ENCODE assay signal across 1 cellular context in the genomic region with DNA sequence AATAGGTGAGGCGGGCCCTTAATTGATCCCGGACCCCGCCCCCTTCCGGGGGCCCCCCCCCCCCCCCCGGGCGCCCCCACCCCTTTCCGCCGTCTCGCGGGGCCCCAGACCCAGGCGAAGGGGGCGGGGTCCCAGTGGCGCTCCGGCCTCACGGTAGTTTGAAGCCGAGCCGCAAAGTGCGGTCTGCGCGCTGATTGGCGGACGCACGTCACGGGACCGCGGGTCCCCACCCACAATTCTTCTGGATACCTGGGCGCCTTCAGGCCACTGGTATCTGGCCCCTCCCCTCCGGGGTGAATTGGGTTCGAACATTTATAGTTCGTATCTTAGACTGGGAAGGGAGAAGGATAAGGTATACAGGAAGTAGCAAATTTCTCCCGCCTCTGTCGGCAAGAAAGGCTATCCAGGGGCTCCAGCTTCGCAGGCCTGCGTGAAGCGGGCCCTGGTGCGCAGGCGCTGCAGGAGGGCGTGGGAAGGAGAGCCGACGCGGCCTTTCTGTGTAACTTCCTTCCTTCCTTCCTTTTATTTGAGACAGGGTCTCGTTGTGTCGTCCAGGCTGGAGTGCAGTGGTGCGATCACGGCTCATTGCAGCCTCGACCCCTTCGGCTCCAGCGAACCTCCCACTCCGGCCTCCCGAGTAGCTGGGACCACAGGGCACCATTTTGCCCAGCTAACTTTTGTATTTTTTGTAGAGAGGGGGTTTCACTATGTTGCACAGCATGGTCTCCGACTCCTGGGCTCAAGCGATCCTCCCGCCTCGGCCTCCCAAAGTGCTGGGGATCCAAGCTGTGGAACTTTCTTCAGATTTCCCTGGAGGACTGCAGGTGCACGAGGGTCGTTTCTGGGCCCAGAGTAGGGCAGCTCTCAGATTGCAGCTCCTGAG.
TF ChIP-seq lines count a peak whose summit lies in the region.

No MANE protein-coding gene starts in this region.

TF ChIP-seq in HepG2, 621 proteins besides CTCF, POLR2A, EP300 and RAD21 (continued from another document and continues in another):
- TF ChIP-seq, protein P1, sequence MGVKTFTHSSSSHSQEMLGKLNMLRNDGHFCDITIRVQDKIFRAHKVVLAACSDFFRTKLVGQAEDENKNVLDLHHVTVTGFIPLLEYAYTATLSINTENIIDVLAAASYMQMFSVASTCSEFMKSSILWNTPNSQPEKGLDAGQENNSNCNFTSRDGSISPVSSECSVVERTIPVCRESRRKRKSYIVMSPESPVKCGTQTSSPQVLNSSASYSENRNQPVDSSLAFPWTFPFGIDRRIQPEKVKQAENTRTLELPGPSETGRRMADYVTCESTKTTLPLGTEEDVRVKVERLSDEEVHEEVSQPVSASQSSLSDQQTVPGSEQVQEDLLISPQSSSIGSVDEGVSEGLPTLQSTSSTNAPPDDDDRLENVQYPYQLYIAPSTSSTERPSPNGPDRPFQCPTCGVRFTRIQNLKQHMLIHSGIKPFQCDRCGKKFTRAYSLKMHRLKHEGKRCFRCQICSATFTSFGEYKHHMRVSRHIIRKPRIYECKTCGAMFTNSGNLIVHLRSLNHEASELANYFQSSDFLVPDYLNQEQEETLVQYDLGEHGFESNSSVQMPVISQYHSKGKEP (CRISPR knock-in tag; IDR thresholded peaks at IDR 0.05): 0 out of 2 replicates have a peak, but pooled peaks have one; percentile 19
- no peak for TF ChIP-seq MBNL3 (CRISPR knock-in tag; conservative IDR thresholded peaks at IDR 0.05)
- TF ChIP-seq MEIS1 (CRISPR knock-in tag; IDR thresholded peaks at IDR 0.05; ENCODE audit: borderline replicate concordance): peak; percentile 65; the same call in 1 of the 2 replicates
- TF ChIP-seq, protein P2, sequence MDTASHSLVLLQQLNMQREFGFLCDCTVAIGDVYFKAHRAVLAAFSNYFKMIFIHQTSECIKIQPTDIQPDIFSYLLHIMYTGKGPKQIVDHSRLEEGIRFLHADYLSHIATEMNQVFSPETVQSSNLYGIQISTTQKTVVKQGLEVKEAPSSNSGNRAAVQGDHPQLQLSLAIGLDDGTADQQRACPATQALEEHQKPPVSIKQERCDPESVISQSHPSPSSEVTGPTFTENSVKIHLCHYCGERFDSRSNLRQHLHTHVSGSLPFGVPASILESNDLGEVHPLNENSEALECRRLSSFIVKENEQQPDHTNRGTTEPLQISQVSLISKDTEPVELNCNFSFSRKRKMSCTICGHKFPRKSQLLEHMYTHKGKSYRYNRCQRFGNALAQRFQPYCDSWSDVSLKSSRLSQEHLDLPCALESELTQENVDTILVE (CRISPR knock-in tag; IDR thresholded peaks at IDR 0.05): peak; percentile 51
- TF ChIP-seq EHMT2 (IDR thresholded peaks at IDR 0.05; ENCODE audit: borderline replicate concordance, low read depth, low read length): no peak
- no peak for TF ChIP-seq REL (CRISPR knock-in tag; conservative IDR thresholded peaks at IDR 0.05)
- no peak for TF ChIP-seq PTBP1 (IDR thresholded peaks at IDR 0.05; ENCODE audit: low read depth, low read length, poor library complexity, severe bottlenecking)
- TF ChIP-seq ZSCAN31 (CRISPR knock-in tag; IDR thresholded peaks at IDR 0.05; ENCODE audit: low read depth): 0 out of 2 replicates have a peak, but pooled peaks have one; percentile 33
- TF ChIP-seq, protein P3, sequence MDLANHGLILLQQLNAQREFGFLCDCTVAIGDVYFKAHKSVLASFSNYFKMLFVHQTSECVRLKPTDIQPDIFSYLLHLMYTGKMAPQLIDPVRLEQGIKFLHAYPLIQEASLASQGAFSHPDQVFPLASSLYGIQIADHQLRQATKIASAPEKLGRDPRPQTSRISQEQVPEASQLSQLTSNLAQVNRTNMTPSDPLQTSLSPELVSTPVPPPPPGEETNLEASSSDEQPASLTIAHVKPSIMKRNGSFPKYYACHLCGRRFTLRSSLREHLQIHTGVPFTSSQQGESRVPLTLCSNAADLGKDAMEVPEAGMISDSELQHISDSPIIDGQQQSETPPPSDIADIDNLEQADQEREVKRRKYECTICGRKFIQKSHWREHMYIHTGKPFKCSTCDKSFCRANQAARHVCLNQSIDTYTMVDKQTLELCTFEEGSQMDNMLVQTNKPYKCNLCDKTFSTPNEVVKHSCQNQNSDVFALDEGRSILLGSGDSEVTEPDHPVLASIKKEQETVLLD (CRISPR knock-in tag; IDR thresholded peaks at IDR 0.05; ENCODE audit: low read depth): peak; percentile 73
- 0 out of 2 replicates have a peak, but pooled peaks have one; percentile 50 for TF ChIP-seq ZNF567 (CRISPR knock-in tag; IDR thresholded peaks at IDR 0.05; ENCODE audit: borderline replicate concordance)
- no peak for TF ChIP-seq DR1 (CRISPR knock-in tag; IDR thresholded peaks at IDR 0.05)
- TF ChIP-seq SRF (IDR thresholded peaks at IDR 0.05; ENCODE audit: low read depth, low read length): no peak
- no peak for TF ChIP-seq MIER3 (CRISPR knock-in tag; IDR thresholded peaks at IDR 0.05; ENCODE audit: borderline replicate concordance)
- TF ChIP-seq, protein P4, sequence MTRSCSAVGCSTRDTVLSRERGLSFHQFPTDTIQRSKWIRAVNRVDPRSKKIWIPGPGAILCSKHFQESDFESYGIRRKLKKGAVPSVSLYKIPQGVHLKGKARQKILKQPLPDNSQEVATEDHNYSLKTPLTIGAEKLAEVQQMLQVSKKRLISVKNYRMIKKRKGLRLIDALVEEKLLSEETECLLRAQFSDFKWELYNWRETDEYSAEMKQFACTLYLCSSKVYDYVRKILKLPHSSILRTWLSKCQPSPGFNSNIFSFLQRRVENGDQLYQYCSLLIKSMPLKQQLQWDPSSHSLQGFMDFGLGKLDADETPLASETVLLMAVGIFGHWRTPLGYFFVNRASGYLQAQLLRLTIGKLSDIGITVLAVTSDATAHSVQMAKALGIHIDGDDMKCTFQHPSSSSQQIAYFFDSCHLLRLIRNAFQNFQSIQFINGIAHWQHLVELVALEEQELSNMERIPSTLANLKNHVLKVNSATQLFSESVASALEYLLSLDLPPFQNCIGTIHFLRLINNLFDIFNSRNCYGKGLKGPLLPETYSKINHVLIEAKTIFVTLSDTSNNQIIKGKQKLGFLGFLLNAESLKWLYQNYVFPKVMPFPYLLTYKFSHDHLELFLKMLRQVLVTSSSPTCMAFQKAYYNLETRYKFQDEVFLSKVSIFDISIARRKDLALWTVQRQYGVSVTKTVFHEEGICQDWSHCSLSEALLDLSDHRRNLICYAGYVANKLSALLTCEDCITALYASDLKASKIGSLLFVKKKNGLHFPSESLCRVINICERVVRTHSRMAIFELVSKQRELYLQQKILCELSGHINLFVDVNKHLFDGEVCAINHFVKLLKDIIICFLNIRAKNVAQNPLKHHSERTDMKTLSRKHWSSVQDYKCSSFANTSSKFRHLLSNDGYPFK (CRISPR knock-in tag; IDR thresholded peaks at IDR 0.05; ENCODE audit: borderline replicate concordance): peak; percentile 62; the same call in 1 of the 2 replicates
- TF ChIP-seq ZNF282 (IDR thresholded peaks at IDR 0.05; ENCODE audit: partially characterized antibody): no peak
- TF ChIP-seq ZNF878 (CRISPR knock-in tag; IDR thresholded peaks at IDR 0.05): no peak; the same call in 1 of the 2 replicates
- TF ChIP-seq POLR2AphosphoS5 (IDR thresholded peaks at IDR 0.05; ENCODE audit: low read depth, low read length): peak; percentile 86
- TF ChIP-seq, protein P5, sequence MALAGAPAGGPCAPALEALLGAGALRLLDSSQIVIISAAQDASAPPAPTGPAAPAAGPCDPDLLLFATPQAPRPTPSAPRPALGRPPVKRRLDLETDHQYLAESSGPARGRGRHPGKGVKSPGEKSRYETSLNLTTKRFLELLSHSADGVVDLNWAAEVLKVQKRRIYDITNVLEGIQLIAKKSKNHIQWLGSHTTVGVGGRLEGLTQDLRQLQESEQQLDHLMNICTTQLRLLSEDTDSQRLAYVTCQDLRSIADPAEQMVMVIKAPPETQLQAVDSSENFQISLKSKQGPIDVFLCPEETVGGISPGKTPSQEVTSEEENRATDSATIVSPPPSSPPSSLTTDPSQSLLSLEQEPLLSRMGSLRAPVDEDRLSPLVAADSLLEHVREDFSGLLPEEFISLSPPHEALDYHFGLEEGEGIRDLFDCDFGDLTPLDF (CRISPR knock-in tag; IDR thresholded peaks at IDR 0.05): peak; percentile 37; the same call in 1 of the 2 replicates
- TF ChIP-seq SSRP1 (CRISPR knock-in tag; IDR thresholded peaks at IDR 0.05): no peak
- no peak for TF ChIP-seq ZSCAN12 (CRISPR knock-in tag; IDR thresholded peaks at IDR 0.05)
- TF ChIP-seq FOSL1 (CRISPR knock-in tag; IDR thresholded peaks at IDR 0.05; ENCODE audit: borderline replicate concordance): no peak
- no peak for TF ChIP-seq CEBPG (CRISPR knock-in tag; IDR thresholded peaks at IDR 0.05)
- no peak for TF ChIP-seq GFI1 (CRISPR knock-in tag; IDR thresholded peaks at IDR 0.05; ENCODE audit: borderline replicate concordance)
- TF ChIP-seq SKI (IDR thresholded peaks at IDR 0.05; ENCODE audit: partially characterized antibody): no peak
- TF ChIP-seq ZNF550 (CRISPR knock-in tag; IDR thresholded peaks at IDR 0.05; ENCODE audit: borderline replicate concordance): no peak
- no peak for TF ChIP-seq FOXA1 (IDR thresholded peaks at IDR 0.05)
- peak; percentile 32; the same call in 1 of the 2 replicates for TF ChIP-seq FOXA1 (CRISPR knock-in tag; IDR thresholded peaks at IDR 0.05)
- TF ChIP-seq MIER2 (CRISPR knock-in tag; IDR thresholded peaks at IDR 0.05): 0 out of 2 replicates have a peak, but pooled peaks have one; percentile 19
- TF ChIP-seq, protein P6, sequence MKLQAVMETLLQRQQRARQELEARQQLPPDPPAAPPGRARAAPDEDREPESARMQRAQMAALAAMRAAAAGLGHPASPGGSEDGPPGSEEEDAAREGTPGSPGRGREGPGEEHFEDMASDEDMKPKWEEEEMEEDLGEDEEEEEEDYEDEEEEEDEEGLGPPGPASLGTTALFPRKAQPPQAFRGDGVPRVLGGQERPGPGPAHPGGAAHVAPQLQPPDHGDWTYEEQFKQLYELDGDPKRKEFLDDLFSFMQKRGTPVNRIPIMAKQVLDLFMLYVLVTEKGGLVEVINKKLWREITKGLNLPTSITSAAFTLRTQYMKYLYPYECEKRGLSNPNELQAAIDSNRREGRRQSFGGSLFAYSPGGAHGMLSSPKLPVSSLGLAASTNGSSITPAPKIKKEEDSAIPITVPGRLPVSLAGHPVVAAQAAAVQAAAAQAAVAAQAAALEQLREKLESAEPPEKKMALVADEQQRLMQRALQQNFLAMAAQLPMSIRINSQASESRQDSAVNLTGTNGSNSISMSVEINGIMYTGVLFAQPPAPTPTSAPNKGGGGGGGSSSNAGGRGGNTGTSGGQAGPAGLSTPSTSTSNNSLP (IDR thresholded peaks at IDR 0.05; ENCODE audit: low read depth, low read length): no peak
- no peak for TF ChIP-seq HOXA5 (CRISPR knock-in tag; IDR thresholded peaks at IDR 0.05)
- TF ChIP-seq, protein P7, sequence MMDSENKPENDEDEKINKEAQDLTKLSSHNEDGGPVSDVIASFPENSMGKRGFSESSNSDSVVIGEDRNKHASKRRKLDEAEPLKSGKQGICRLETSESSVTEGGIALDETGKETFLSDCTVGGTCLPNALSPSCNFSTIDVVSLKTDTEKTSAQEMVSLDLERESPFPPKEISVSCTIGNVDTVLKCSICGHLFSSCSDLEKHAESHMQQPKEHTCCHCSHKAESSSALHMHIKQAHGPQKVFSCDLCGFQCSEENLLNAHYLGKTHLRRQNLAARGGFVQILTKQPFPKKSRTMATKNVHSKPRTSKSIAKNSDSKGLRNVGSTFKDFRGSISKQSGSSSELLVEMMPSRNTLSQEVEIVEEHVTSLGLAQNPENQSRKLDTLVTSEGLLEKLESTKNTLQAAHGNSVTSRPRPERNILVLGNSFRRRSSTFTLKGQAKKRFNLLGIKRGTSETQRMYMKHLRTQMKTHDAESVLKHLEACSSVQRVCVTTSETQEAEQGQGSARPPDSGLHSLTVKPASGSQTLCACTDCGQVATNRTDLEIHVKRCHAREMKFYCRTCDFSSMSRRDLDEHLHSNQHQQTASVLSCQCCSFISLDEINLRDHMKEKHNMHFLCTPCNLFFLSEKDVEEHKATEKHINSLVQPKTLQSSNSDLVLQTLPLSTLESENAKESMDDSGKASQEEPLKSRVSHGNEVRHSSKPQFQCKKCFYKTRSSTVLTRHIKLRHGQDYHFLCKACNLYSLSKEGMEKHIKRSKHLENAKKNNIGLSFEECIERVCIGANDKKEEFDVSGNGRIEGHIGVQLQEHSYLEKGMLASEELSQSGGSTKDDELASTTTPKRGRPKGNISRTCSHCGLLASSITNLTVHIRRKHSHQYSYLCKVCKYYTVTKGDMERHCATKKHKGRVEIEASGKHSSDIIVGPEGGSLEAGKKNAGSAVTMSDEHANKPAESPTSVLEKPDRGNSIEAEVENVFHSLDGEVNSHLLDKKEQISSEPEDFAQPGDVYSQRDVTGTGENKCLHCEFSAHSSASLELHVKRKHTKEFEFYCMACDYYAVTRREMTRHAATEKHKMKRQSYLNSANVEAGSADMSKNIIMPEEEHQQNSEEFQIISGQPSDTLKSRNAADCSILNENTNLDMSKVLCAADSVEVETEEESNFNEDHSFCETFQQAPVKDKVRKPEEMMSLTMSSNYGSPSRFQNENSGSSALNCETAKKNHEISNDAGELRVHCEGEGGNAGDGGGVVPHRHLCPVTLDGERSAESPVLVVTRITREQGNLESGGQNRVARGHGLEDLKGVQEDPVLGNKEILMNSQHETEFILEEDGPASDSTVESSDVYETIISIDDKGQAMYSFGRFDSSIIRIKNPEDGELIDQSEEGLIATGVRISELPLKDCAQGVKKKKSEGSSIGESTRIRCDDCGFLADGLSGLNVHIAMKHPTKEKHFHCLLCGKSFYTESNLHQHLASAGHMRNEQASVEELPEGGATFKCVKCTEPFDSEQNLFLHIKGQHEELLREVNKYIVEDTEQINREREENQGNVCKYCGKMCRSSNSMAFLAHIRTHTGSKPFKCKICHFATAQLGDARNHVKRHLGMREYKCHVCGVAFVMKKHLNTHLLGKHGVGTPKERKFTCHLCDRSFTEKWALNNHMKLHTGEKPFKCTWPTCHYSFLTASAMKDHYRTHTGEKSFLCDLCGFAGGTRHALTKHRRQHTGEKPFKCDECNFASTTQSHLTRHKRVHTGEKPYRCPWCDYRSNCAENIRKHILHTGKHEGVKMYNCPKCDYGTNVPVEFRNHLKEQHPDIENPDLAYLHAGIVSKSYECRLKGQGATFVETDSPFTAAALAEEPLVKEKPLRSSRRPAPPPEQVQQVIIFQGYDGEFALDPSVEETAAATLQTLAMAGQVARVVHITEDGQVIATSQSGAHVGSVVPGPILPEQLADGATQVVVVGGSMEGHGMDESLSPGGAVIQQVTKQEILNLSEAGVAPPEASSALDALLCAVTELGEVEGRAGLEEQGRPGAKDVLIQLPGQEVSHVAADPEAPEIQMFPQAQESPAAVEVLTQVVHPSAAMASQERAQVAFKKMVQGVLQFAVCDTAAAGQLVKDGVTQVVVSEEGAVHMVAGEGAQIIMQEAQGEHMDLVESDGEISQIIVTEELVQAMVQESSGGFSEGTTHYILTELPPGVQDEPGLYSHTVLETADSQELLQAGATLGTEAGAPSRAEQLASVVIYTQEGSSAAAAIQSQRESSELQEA (CRISPR knock-in tag; IDR thresholded peaks at IDR 0.05; ENCODE audit: not compliant biosample characterization): peak; percentile 50
- no peak for TF ChIP-seq SRY (CRISPR knock-in tag; IDR thresholded peaks at IDR 0.05)
- TF ChIP-seq MYNN (CRISPR knock-in tag; IDR thresholded peaks at IDR 0.05; ENCODE audit: low read depth): peak; percentile 82
- TF ChIP-seq SMAD9 (CRISPR knock-in tag; IDR thresholded peaks at IDR 0.05): no peak
- no peak for TF ChIP-seq RBM22 (optimal IDR thresholded peaks at IDR 0.05; ENCODE audit: low read length)
- TF ChIP-seq ZNF430 (CRISPR knock-in tag; IDR thresholded peaks at IDR 0.05): 0 out of 2 replicates have a peak, but pooled peaks have one; percentile 39
- TF ChIP-seq WIZ (CRISPR knock-in tag; IDR thresholded peaks at IDR 0.05): no peak
- peak; percentile 37; the same call in 1 of the 2 replicates for TF ChIP-seq GABPA (IDR thresholded peaks at IDR 0.05; ENCODE audit: low read depth, low read length)
- TF ChIP-seq GABPA (CRISPR knock-in tag; IDR thresholded peaks at IDR 0.05; ENCODE audit: low read depth): peak; percentile 85
- no peak for TF ChIP-seq ONECUT2 (CRISPR knock-in tag; IDR thresholded peaks at IDR 0.05)
- no peak; the same call in 1 of the 2 replicates for TF ChIP-seq ZNF331 (CRISPR knock-in tag; IDR thresholded peaks at IDR 0.05)
- TF ChIP-seq ZMYM2 (CRISPR knock-in tag; IDR thresholded peaks at IDR 0.05): peak; percentile 68; the same call in 1 of the 2 replicates
